Comparison of ENCODE assay signal across 15 cellular contexts in the genomic region with DNA sequence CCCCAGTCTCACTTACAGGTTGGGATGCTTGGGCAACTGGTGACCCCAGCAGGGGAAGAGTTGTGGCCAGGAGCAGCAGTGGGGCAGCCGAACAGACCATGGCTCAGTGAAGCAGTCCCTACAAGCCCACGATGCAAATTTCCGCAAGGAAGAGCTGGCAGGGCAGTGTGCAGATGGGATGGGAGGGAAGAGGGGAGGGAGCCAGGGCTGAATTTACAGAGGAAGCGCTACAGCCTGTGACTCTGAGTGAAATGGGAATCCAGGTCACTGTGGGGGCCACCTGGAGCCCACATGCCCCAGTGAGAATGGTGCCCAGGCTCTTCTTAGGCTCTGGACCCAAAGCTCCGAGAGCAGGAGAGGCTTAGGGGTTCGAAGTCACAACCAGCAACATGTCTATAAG.
"Had no signal": no experiment of that assay in that cellular context is flagged by ENCODE, and none has a peak within 500 bp of the region (broad histone marks: within the 10 kb centered on the region; RNA-seq: fewer than 3 reads in every experiment).

No MANE protein-coding gene starts in this region.

- H3K9me3 Mint-ChIP-seq: activated CD4-positive, alpha-beta memory T cell treated with anti-CD3 and anti-CD28 coated beads, Interleukin-2, amount 10 ng/mL, durations not matched to agents 7 days and 5 days; activated naive CD4-positive, alpha-beta T cell treated with anti-CD3 and anti-CD28 coated beads, Interleukin-2, amount 50 U/mL, for 24 hours; activated T-cell treated with anti-CD3 and anti-CD28 coated beads, Interleukin-2, amount 50 U/mL, for 4 hours; nephron progenitor cell had no signal

- H3K27me3 ChIP-seq: adrenal gland, hepatocyte, sigmoid colon, spleen, upper lobe of right lung had no signal

- H3K4me1 ChIP-seq: psoas muscle, sigmoid colon, spleen, upper lobe of right lung had no signal

- H3K36me3 ChIP-seq: adrenal gland, sigmoid colon, spleen, thoracic aorta, upper lobe of right lung had no signal

- DNase-seq: activated CD4-positive, alpha-beta memory T cell treated with anti-CD3 and anti-CD28 coated beads, Interleukin-2, amount 10 ng/mL, durations not matched to agents 7 days and 5 days; activated CD4-positive, alpha-beta T cell treated with anti-CD3 and anti-CD28 coated beads for 4 hours; activated effector memory CD4-positive, alpha-beta T cell treated with Interleukin-2 at 50 U/mL for 16 hours; activated T-cell treated with anti-CD3 and anti-CD28 coated beads, Interleukin-2, amount 50 U/mL, for 4 hours; adrenal gland; nephron progenitor cell; psoas muscle; sigmoid colon; spleen; T-helper 17 cell; upper lobe of right lung had no signal

- H3K79me2 ChIP-seq: hepatocyte had no signal

- H3K27me3 Mint-ChIP-seq: activated naive CD4-positive, alpha-beta T cell treated with anti-CD3 and anti-CD28 coated beads, Interleukin-2, amount 50 U/mL, for 24 hours; T-helper 17 cell had no signal

- H3K36me3 Mint-ChIP-seq: activated naive CD4-positive, alpha-beta T cell treated with anti-CD3 and anti-CD28 coated beads, Interleukin-2, amount 50 U/mL, for 24 hours had no signal

- H3K27ac Mint-ChIP-seq: activated CD4-positive, alpha-beta memory T cell treated with anti-CD3 and anti-CD28 coated beads, Interleukin-2, amount 10 ng/mL, durations not matched to agents 7 days and 5 days; activated naive CD4-positive, alpha-beta T cell treated with anti-CD3 and anti-CD28 coated beads, Interleukin-2, amount 50 U/mL, for 24 hours; nephron progenitor cell; T-helper 17 cell had no signal

- H3K4me3 Mint-ChIP-seq: activated CD4-positive, alpha-beta memory T cell treated with anti-CD3 and anti-CD28 coated beads, Interleukin-2, amount 10 ng/mL, durations not matched to agents 7 days and 5 days; activated naive CD4-positive, alpha-beta T cell treated with anti-CD3 and anti-CD28 coated beads, Interleukin-2, amount 50 U/mL, for 24 hours; activated T-cell treated with anti-CD3 and anti-CD28 coated beads, Interleukin-2, amount 50 U/mL, for 4 hours; nephron progenitor cell; T-helper 17 cell had no signal

- H2AFZ ChIP-seq: hepatocyte had no signal

- H3K4me3 ChIP-seq: adrenal gland, hepatocyte, psoas muscle, sigmoid colon, spleen, thoracic aorta, upper lobe of right lung had no signal

- H3K27ac ChIP-seq: adrenal gland, hepatocyte, psoas muscle, sigmoid colon, spleen, thoracic aorta, upper lobe of right lung had no signal

- H3K4me2 ChIP-seq: hepatocyte had no signal

- H3K9me3 ChIP-seq: adrenal gland, psoas muscle, sigmoid colon, spleen, thoracic aorta, upper lobe of right lung had no signal

- H3K4me1 Mint-ChIP-seq: activated CD4-positive, alpha-beta memory T cell treated with anti-CD3 and anti-CD28 coated beads, Interleukin-2, amount 10 ng/mL, durations not matched to agents 7 days and 5 days; activated naive CD4-positive, alpha-beta T cell treated with anti-CD3 and anti-CD28 coated beads, Interleukin-2, amount 50 U/mL, for 24 hours; T-helper 17 cell had no signal

- ATAC-seq: activated T-cell treated with anti-CD3 and anti-CD28 coated beads, Interleukin-2, amount 50 U/mL, for 4 hours; esophagus mucosa; psoas muscle; T-helper 17 cell; upper lobe of right lung had no signal
